ENCODE assay signal across 10 cellular contexts in the genomic region with DNA sequence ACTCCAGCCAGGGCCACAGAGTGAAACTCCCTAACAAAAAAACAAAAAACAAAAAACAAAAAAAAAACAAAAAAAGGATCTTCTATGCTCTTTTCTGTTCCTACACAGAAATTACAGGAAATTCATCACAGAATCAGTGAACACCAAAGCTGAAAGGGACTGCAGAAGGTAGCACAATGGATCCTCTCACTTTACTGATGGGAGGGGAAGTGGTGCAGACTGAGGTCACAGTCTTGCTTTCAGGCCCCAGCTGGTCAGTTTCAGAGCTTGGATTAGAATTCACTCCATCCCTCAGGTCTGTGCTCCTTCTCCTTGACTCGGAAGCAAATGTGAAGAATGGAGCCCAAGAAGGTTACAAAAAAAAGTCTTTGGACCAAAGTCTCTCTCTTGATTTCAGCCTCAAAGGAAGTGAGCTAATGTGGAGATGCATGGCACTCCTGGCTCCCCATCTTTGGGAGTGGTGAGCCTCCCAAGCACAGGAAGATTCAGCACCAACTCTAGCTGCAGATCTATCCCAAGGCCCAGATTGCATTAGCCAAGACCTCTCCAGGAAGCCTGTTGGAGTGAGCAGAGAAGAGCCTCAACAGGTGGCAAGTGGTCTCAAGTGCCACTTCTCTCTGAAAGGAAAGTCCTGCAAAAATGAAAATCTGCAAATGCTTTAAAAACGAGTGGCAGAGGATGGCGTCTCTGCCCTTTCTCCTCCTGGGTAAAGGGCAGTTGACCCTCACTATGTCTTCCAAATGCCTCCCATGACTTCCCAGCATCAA.
DNase-seq lines count a peak whose midpoint lies in the region; ATAC-seq and TF ChIP-seq lines count a peak whose summit lies in the region.
"Had no signal": no experiment of that assay in that cellular context is flagged by ENCODE, and none has a peak within 500 bp of the region (broad histone marks: within the 10 kb centered on the region; RNA-seq: fewer than 3 reads in every experiment).

No MANE protein-coding gene starts in this region.

- intact Hi-C loops in OCI-LY7 (cut with micrococcal nuclease; ENCODE audit: unreplicated experiment) (loop anchor here (5.0 kb wide), 1 partner anchor 69 kb away; no protein-coding TSS in a partner anchor), Right ventricle myocardium superior (cut with DNase I) (no loop called here)

- POLR2A ChIA-PET in OCI-LY7 (lab: Charles Lee): interaction anchor here (0.7 kb wide), 2 partner anchors 20 to 50 kb away, joined by 3 to 4 read pairs; no protein-coding TSS in a partner anchor

- CTCF ChIA-PET in OCI-LY7 (lab: Charles Lee; ENCODE audit: unreplicated experiment): interaction anchor here (1.0 kb wide), 1 partner anchor 71 kb away, joined by 6 read pairs; no protein-coding TSS in a partner anchor

- peak overlapping the region; percentile 34 for H3K4me2 ChIP-seq in OCI-LY7 (ENCODE audit: low read length)

- no peak overlapping the region for H3K27ac ChIP-seq in OCI-LY7 (ENCODE audit: low read depth, low read length, poor library complexity, severe bottlenecking)

- no peaks in the 10 kb centered on the region for H3K36me3 ChIP-seq in OCI-LY7 (ENCODE audit: insufficient read depth, low read length)

- no peaks in the 10 kb centered on the region for H3K9me3 ChIP-seq in OCI-LY7 (ENCODE audit: low read length)

- H3K9me2 ChIP-seq in OCI-LY7 (ENCODE audit: insufficient read depth, low read length): no peaks in the 10 kb centered on the region

- ATAC-seq in GM19351 (IDR thresholded peaks at IDR 0.05; ENCODE audit: unreplicated experiment) (peak; percentile 49), HG03045 (IDR thresholded peaks at IDR 0.05; ENCODE audit: unreplicated experiment) (peak; percentile 46), Right ventricle myocardium superior (ENCODE audit: poor library complexity) (no peak)

- no peak for TF ChIP-seq CTCF in OCI-LY7 (conservative IDR thresholded peaks at IDR 0.05; ENCODE audit: low read length)

- H3K4me3 ChIP-seq in OCI-LY7 (ENCODE audit: low read depth, low read length, poor library complexity, severe bottlenecking): no peak overlapping the region

- DNase-seq in DMS79 treated with DMSO at 0.1 percent for 48 hours (lab: John Stamatoyannopoulos, UW): peak; percentile 76
- DNase-seq in OCI-LY7 (ENCODE audit: low spot score): no peak
- DNase-seq in activated gamma-delta T cell treated with Interleukin-2 at 50 U/mL for 16 hours: no peak
- DNase-seq in Right ventricle myocardium superior: no peak
- no peak for DNase-seq in T-helper 2 cell
- DNase-seq in GOT3 (lab: John Stamatoyannopoulos, UW): no peak
- DNase-seq: activated effector memory CD4-positive, alpha-beta T cell treated with anti-CD3 and anti-CD28 coated beads, Interleukin-2, amount 50 U/mL, for 16 hours; H9 had no signal

- H3K79me2 ChIP-seq in OCI-LY7 (ENCODE audit: insufficient read depth, low read depth, low read length): no peaks in the 10 kb centered on the region

- no peaks in the 10 kb centered on the region for H4K20me1 ChIP-seq in OCI-LY7 (ENCODE audit: insufficient read depth, low read length)

- no TSS peak for BruUV-seq in OCI-LY7 (replicated peaks; lab: Mats Ljungman, UMichigan)

- H2AFZ ChIP-seq in OCI-LY7 (ENCODE audit: low read length): no peak overlapping the region

- H3K4me1 ChIP-seq in OCI-LY7 (ENCODE audit: insufficient read depth, low read length, poor library complexity, severe bottlenecking): peaks cover 32% of the 10 kb centered on the region
